Comparison of ENCODE assay signal across 8 cellular contexts in the genomic region with DNA sequence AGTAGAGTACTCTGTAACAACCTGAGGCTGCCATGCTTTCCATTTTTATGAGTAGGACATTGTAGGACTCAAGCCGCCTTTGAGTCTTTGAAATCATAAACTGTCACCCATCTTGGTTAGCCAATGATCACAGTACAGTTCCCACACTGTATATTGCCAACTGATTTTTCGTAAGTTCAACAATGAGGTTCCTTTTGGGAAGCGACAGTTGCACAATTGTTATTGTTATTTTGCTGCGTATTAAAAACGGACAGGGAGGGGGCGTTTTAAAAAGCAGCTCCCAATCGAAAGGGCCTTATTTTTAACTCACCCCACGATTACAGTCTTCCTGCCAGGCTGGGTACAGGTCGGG. TPM values are rescaled to one million over a fixed set of nuclear protein-coding genes. Genes with fewer than 3 reads are reported as not detected.
A peak's percentile ranks its signal among the peaks of the same experiment; 100 is the strongest.
DNase-seq lines count a peak whose midpoint lies in the region; ATAC-seq and TF ChIP-seq lines count a peak whose summit lies in the region.

No MANE protein-coding gene starts in this region.

- H3K27me3 Mint-ChIP-seq in activated naive CD8-positive, alpha-beta T cell treated with anti-CD3 and anti-CD28 coated beads, Interleukin-2, amount 50 U/mL, for 24 hours = peaks cover 2% of the 10 kb centered on the region

- no TSS peak for BruUV-seq in A673 (replicated peaks; lab: Mats Ljungman, UMichigan)
- no TSS peak for BruUV-seq in HCT116 (replicated peaks; lab: Mats Ljungman, UMichigan)

- peak overlapping the region; percentile 52 for H3K9ac ChIP-seq in HCT116 (ENCODE audit: low read length)
- H3K9ac ChIP-seq in smooth muscle cell (ENCODE audit: low read depth) = peak overlapping the region; percentile 93

- H3K27ac Mint-ChIP-seq in activated naive CD8-positive, alpha-beta T cell treated with anti-CD3 and anti-CD28 coated beads, Interleukin-2, amount 50 U/mL, for 24 hours = peak overlapping the region; percentile 67

- H3K9me3 ChIP-seq in A673 (ENCODE audit: low read depth, low read length, poor library complexity, severe bottlenecking) = no peaks in the 10 kb centered on the region
- H3K9me3 ChIP-seq in HCT116 (ENCODE audit: control insufficient read depth in 1 of 2, insufficient read depth in 1 of 2, low read depth in 1 of 2, low read length in 2 of 2) = no peaks in the 10 kb centered on the region
- H3K9me3 ChIP-seq in smooth muscle cell (replicated peaks; ENCODE audit: low read depth) = no peaks in the 10 kb centered on the region

- no peak for TF ChIP-seq POLR2A in HCT116 (IDR thresholded peaks at IDR 0.05; ENCODE audit: borderline replicate concordance, extremely low read depth, insufficient read depth, insufficient read length)

- H3K4me3 Mint-ChIP-seq in activated naive CD8-positive, alpha-beta T cell treated with anti-CD3 and anti-CD28 coated beads, Interleukin-2, amount 50 U/mL, for 24 hours = peak overlapping the region; percentile 89

- H3K4me1 ChIP-seq in A673 (ENCODE audit: insufficient read depth, low read length, poor library complexity, severe bottlenecking) = peaks cover 14% of the 10 kb centered on the region
- peaks cover 14 to 31% of the 10 kb centered on the region in 2 experiments; a peak in 3 of 4 replicates for H3K4me1 ChIP-seq in HCT116 (ENCODE audit: control insufficient read depth in 1 of 2, insufficient read depth in 2 of 2, low read length in 2 of 2)
- H3K4me1 ChIP-seq in smooth muscle cell (ENCODE audit: low read depth) = peaks cover 9% of the 10 kb centered on the region

- peak overlapping the region; percentile 87 for H3K4me2 ChIP-seq in HCT116 (ENCODE audit: low read length)
- H3K4me2 ChIP-seq in smooth muscle cell = peak overlapping the region; percentile 85

- CTCF ChIA-PET in A673 (lab: Charles Lee) = no interaction called here
- CTCF ChIA-PET in HCT116 (lab: Charles Lee) = interaction anchor here (2.6 kb wide), 1 partner anchor 79 kb away, joined by 7 read pairs; no protein-coding TSS in a partner anchor

- H3F3A ChIP-seq in smooth muscle cell (ENCODE audit: low read depth) = peaks cover 16% of the 10 kb centered on the region

- intact Hi-C loops in A673 (cut with micrococcal nuclease; ENCODE audit: unreplicated experiment) (no loop called here), HCT116 (cut with micrococcal nuclease) (loop anchor here (2.0 kb wide), 1 partner anchor 79 kb away; no protein-coding TSS in a partner anchor)

- peaks cover 29% of the 10 kb centered on the region for H3K4me1 Mint-ChIP-seq in activated naive CD8-positive, alpha-beta T cell treated with anti-CD3 and anti-CD28 coated beads, Interleukin-2, amount 50 U/mL, for 24 hours

- H4K20me1 ChIP-seq in HCT116 (ENCODE audit: insufficient read depth) (no peaks in the 10 kb centered on the region), smooth muscle cell (ENCODE audit: low read depth) (no peaks in the 10 kb centered on the region)

- POLR2A ChIA-PET in A673 (lab: Charles Lee; ENCODE audit: low non-redundant PET) = no interaction called here
- POLR2A ChIA-PET in HCT116 (lab: Charles Lee) = interaction anchor here (1.6 kb wide), 1 partner anchor 19 kb away, joined by 3 read pairs; no protein-coding TSS in a partner anchor

- TF ChIP-seq CTCF in A673 (conservative IDR thresholded peaks at IDR 0.05; ENCODE audit: low read depth, low read length) = no peak
- TF ChIP-seq CTCF in HCT116 (IDR thresholded peaks at IDR 0.05 in 2 of 3, conservative IDR thresholded peaks at IDR 0.05 in 1 of 3; ENCODE audit: borderline replicate concordance in 1 of 3, insufficient read depth in 1 of 3, low read depth in 2 of 3, low read length in 2 of 3) = no peak
- TF ChIP-seq CTCF in smooth muscle cell (IDR thresholded peaks at IDR 0.05; ENCODE audit: borderline replicate concordance, insufficient read depth, poor library complexity, severe bottlenecking) = no peak

- RAD21 ChIA-PET in HCT116 (lab: Charles Lee; ENCODE audit: low non-redundant PET in 1 of 2, low total read pairs in 2 of 2, uncharacterized antibody in 2 of 2, unreplicated experiment in 2 of 2) = no interaction called here

- TF ChIP-seq RAD21 in HCT116 (IDR thresholded peaks at IDR 0.05; ENCODE audit: low read depth) = no peak

- ATAC-seq in HCT116 = no peak
- ATAC-seq in activated naive CD8-positive, alpha-beta T cell treated with anti-CD3 and anti-CD28 coated beads, Interleukin-2, amount 50 U/mL, for 24 hours = no peak
- no peak for ATAC-seq in HG03469 (IDR thresholded peaks at IDR 0.05; ENCODE audit: unreplicated experiment)
- ATAC-seq in HG03571 (IDR thresholded peaks at IDR 0.05; ENCODE audit: unreplicated experiment) = no peak

- H3K27ac ChIP-seq in A673 (ENCODE audit: low read depth, low read length, poor library complexity, severe bottlenecking) (no peak overlapping the region), HCT116 (ENCODE audit: low read depth, low read length) (peak overlapping the region; percentile 20; the same call in 1 of the 2 replicates), smooth muscle cell (ENCODE audit: low read depth) (peak overlapping the region; percentile 100)

- H3K36me3 ChIP-seq in A673 (ENCODE audit: insufficient read depth, low read length, poor library complexity, severe bottlenecking) (no peaks in the 10 kb centered on the region), HCT116 (ENCODE audit: control insufficient read depth in 1 of 2, insufficient read depth in 2 of 2, low read length in 2 of 2) (no peaks in the 10 kb centered on the region), smooth muscle cell (ENCODE audit: low read depth) (no peaks in the 10 kb centered on the region)

- H3K27me3 ChIP-seq in A673 (replicated peaks; ENCODE audit: insufficient read depth, low read depth, low read length, poor library complexity) (no peaks in the 10 kb centered on the region), HCT116 (ENCODE audit: insufficient read depth, low read length) (no peaks in the 10 kb centered on the region), smooth muscle cell (ENCODE audit: low read depth) (no peaks in the 10 kb centered on the region)

- no peak for DNase-seq in A673 (ENCODE audit: low spot score)
- no peak for DNase-seq in HCT116 (ENCODE audit: low read depth, low spot score)
- DNase-seq in activated naive CD8-positive, alpha-beta T cell treated with anti-CD3 and anti-CD28 coated beads, Interleukin-2, amount 50 U/mL, for 24 hours = no peak
- no peak for DNase-seq in smooth muscle cell (lab: John Stamatoyannopoulos, UW; ENCODE audit: unreplicated experiment)
- no peak for DNase-seq in mesenteric fat pad (ENCODE audit: low spot score)

- H3K79me2 ChIP-seq in HCT116 (ENCODE audit: insufficient read depth, low read length) (no peaks in the 10 kb centered on the region), smooth muscle cell (ENCODE audit: low read depth) (peaks cover 30% of the 10 kb centered on the region)

- H3K4me3 ChIP-seq in A673 (ENCODE audit: low read depth, low read length, poor library complexity, severe bottlenecking) = peak overlapping the region; percentile 78
- H3K4me3 ChIP-seq in HCT116 (replicated peaks in 1 of 2; ENCODE audit: low read depth in 1 of 2, low read length in 2 of 2) = peak overlapping the region; percentile 65 to 71
- peak overlapping the region; percentile 79 for H3K4me3 ChIP-seq in iPS-11a (ENCODE audit: low read depth, low read length)
- peak overlapping the region; percentile 64 for H3K4me3 ChIP-seq in smooth muscle cell

- no peaks in the 10 kb centered on the region for H3K36me3 Mint-ChIP-seq in activated naive CD8-positive, alpha-beta T cell treated with anti-CD3 and anti-CD28 coated beads, Interleukin-2, amount 50 U/mL, for 24 hours (ENCODE audit: low read depth)

- WGBS in smooth muscle cell (ENCODE audit: low lambda C conversion rate) = 9% methylated on average over 9 of the region's 9 CpGs

- peak overlapping the region; percentile 79 for H2AFZ ChIP-seq in HCT116 (ENCODE audit: low read depth, low read length, poor library complexity, severe bottlenecking)
- H2AFZ ChIP-seq in smooth muscle cell (ENCODE audit: low read depth) = peak overlapping the region; percentile 72

- no peaks in the 10 kb centered on the region for H3K9me3 Mint-ChIP-seq in activated naive CD8-positive, alpha-beta T cell treated with anti-CD3 and anti-CD28 coated beads, Interleukin-2, amount 50 U/mL, for 24 hours

- no peaks in the 10 kb centered on the region for H3K9me2 ChIP-seq in HCT116 (ENCODE audit: insufficient read depth)

TF ChIP-seq in HCT116, 20 proteins besides CTCF, POLR2A, EP300 and RAD21 (continues in another document):
- no peak for TF ChIP-seq EZH2 (IDR thresholded peaks at IDR 0.05)
- TF ChIP-seq ZNF274 (IDR thresholded peaks at IDR 0.05; ENCODE audit: low read depth, low read length) = no peak
- TF ChIP-seq, protein P1, sequence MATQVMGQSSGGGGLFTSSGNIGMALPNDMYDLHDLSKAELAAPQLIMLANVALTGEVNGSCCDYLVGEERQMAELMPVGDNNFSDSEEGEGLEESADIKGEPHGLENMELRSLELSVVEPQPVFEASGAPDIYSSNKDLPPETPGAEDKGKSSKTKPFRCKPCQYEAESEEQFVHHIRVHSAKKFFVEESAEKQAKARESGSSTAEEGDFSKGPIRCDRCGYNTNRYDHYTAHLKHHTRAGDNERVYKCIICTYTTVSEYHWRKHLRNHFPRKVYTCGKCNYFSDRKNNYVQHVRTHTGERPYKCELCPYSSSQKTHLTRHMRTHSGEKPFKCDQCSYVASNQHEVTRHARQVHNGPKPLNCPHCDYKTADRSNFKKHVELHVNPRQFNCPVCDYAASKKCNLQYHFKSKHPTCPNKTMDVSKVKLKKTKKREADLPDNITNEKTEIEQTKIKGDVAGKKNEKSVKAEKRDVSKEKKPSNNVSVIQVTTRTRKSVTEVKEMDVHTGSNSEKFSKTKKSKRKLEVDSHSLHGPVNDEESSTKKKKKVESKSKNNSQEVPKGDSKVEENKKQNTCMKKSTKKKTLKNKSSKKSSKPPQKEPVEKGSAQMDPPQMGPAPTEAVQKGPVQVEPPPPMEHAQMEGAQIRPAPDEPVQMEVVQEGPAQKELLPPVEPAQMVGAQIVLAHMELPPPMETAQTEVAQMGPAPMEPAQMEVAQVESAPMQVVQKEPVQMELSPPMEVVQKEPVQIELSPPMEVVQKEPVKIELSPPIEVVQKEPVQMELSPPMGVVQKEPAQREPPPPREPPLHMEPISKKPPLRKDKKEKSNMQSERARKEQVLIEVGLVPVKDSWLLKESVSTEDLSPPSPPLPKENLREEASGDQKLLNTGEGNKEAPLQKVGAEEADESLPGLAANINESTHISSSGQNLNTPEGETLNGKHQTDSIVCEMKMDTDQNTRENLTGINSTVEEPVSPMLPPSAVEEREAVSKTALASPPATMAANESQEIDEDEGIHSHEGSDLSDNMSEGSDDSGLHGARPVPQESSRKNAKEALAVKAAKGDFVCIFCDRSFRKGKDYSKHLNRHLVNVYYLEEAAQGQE (IDR thresholded peaks at IDR 0.05; ENCODE audit: low read depth) = no peak
- TF ChIP-seq ELF1 (IDR thresholded peaks at IDR 0.05; ENCODE audit: borderline replicate concordance, low read depth) = no peak

RNA-seq across cellular contexts. Expression of a gene that starts 0.6 kb away (rescaled TPM):
- total RNA-seq in A673 (2021) (2.3 and 3.0 TPM in 2 replicates), HCT116 (2021; ENCODE audit: unreplicated experiment) (0.93 TPM), smooth muscle cell (19.1 and 20.2 TPM in 2 replicates), mesenteric fat pad (17.9 TPM)
- polyA plus RNA-seq in HCT116 (2012) = 0.62 and 0.87 TPM in 2 replicates
- polyA plus RNA-seq in smooth muscle cell = 8.8 and 11.2 TPM in 2 replicates

RNA-seq across cellular contexts. Expression of a gene that starts 59.2 kb away (rescaled TPM):
- total RNA-seq in A673 (2021) (150 and 185 TPM in 2 replicates), HCT116 (2021; ENCODE audit: unreplicated experiment) (107 TPM), smooth muscle cell (128 and 134 TPM in 2 replicates), mesenteric fat pad (88.7 TPM)
- polyA plus RNA-seq in HCT116 (2012) = 44.7 and 57.9 TPM in 2 replicates
- 245 and 265 TPM in 2 replicates for polyA plus RNA-seq in smooth muscle cell
